8 cellular contexts compared by ENCODE assay signal in genomic region chr12:122980192-122981035, GRCh38. TPM values are rescaled to one million over a fixed set of nuclear protein-coding genes. Genes with fewer than 3 reads are reported as not detected.
DNase-seq lines count a peak whose midpoint lies in the region; ATAC-seq lines count a peak whose summit lies in the region.

TSS of gene ARL6IP4 (plus strand) at chr12:122980681. CDS start at chr12:122981140, 459 bp downstream.

- peaks cover 49% of the 10 kb centered on the region for H3K36me3 ChIP-seq in mesodermal cell (ENCODE audit: control insufficient read depth, insufficient read depth, low read length)

- no peaks in the 10 kb centered on the region for H3K27me3 Mint-ChIP-seq in activated CD8-positive, alpha-beta memory T cell treated with anti-CD3 and anti-CD28 coated beads, Interleukin-2, amount 10 ng/mL, durations not matched to agents 7 days and 5 days

- H3K27ac Mint-ChIP-seq in activated CD8-positive, alpha-beta memory T cell treated with anti-CD3 and anti-CD28 coated beads, Interleukin-2, amount 10 ng/mL, durations not matched to agents 7 days and 5 days, result peak within 1 kb of the TSS; percentile 86

- H3K27ac ChIP-seq in mesodermal cell (ENCODE audit: low read depth, low read length, severe bottlenecking), result peak within 1 kb of the TSS; percentile 90

- H3K9me3 ChIP-seq in mesodermal cell (ENCODE audit: control insufficient read depth, low read length), result no peaks in the 10 kb centered on the region

- no peaks in the 10 kb centered on the region for H3K9me3 Mint-ChIP-seq in activated CD8-positive, alpha-beta memory T cell treated with anti-CD3 and anti-CD28 coated beads, Interleukin-2, amount 10 ng/mL, durations not matched to agents 7 days and 5 days (ENCODE audit: low read depth)

- DNase-seq in 8988T (peak; percentile 97), NCI-H69 (lab: John Stamatoyannopoulos, UW) (peak; percentile 85)
- DNase-seq in activated CD8-positive, alpha-beta memory T cell treated with anti-CD3 and anti-CD28 coated beads, Interleukin-2, amount 10 ng/mL, durations not matched to agents 7 days and 5 days, result peak; percentile 78
- DNase-seq in stimulated activated CD8-positive, alpha-beta memory T cell treated with anti-CD3 and anti-CD28 coated beads, Interleukin-2, amount 100 ng/mL, for 48 hours (ENCODE audit: low read depth in 2 of 2), result peak; percentile 60 to 70

- ATAC-seq in GM18498 (IDR thresholded peaks at IDR 0.05; ENCODE audit: unreplicated experiment) (peak; percentile 71), HG03064 (IDR thresholded peaks at IDR 0.05; ENCODE audit: low read depth, unreplicated experiment) (peak; percentile 53)
- peak; percentile 82 for ATAC-seq in activated CD8-positive, alpha-beta memory T cell treated with anti-CD3 and anti-CD28 coated beads, Interleukin-2, amount 10 ng/mL, durations not matched to agents 7 days and 5 days

- CTCF ChIA-PET in activated CD8-positive, alpha-beta memory T cell treated with anti-CD3 and anti-CD28 coated beads, Interleukin-2, amount 10 ng/mL, durations not matched to agents 7 days and 5 days (lab: Charles Lee), result interaction anchor here (0.8 to 2.4 kb wide), 5 partner anchors 17 to 404 kb away, joined by 3 to 12 read pairs (median 3); partner anchors contain the start of gene KMT5A

- H3K4me1 Mint-ChIP-seq in activated CD8-positive, alpha-beta memory T cell treated with anti-CD3 and anti-CD28 coated beads, Interleukin-2, amount 10 ng/mL, durations not matched to agents 7 days and 5 days, result peaks cover 64% of the 10 kb centered on the region

- peaks cover 6% of the 10 kb centered on the region for H3K36me3 Mint-ChIP-seq in activated CD8-positive, alpha-beta memory T cell treated with anti-CD3 and anti-CD28 coated beads, Interleukin-2, amount 10 ng/mL, durations not matched to agents 7 days and 5 days

- in situ Hi-C loops in endometrial microvascular endothelial cells (cut with HindIII; ENCODE audit: inconsistent ontology term, low pct_unique_long_range_greater_than_20kb, low sequenced_read_pairs), result no loop called here

- H3K4me1 ChIP-seq in mesodermal cell (ENCODE audit: control insufficient read depth, insufficient read depth, low read length, poor library complexity, severe bottlenecking), result peaks cover 45% of the 10 kb centered on the region

- peak within 1 kb of the TSS; percentile 91 for H3K4me3 Mint-ChIP-seq in activated CD8-positive, alpha-beta memory T cell treated with anti-CD3 and anti-CD28 coated beads, Interleukin-2, amount 10 ng/mL, durations not matched to agents 7 days and 5 days

- 0 to 1% methylated on average over 47 to 76 of the region's 96 CpGs for WGBS in mesodermal cell (ENCODE audit: insufficient coverage in 2 of 2), 2 experiments

- H3K4me3 ChIP-seq in mesodermal cell (ENCODE audit: extremely low read depth, insufficient read depth, low read length, poor library complexity, severe bottlenecking), result peak within 1 kb of the TSS; percentile 86

RNA-seq across cellular contexts. Expression of gene ARL6IP4, which starts in this region (rescaled TPM):
- 100 to 1,000 TPM; 169 to 216 TPM for total RNA-seq in activated CD8-positive, alpha-beta memory T cell treated with anti-CD3 and anti-CD28 coated beads, Interleukin-2, amount 10 ng/mL, durations not matched to agents 7 days and 5 days
- total RNA-seq in endometrial microvascular endothelial cells (ENCODE audit: inconsistent ontology term), result 258 TPM
- 219 TPM for polyA plus RNA-seq in mesodermal cell (2013, experiment 1 of 2)
- 205 TPM for polyA plus RNA-seq in mesodermal cell (2013, experiment 2 of 2)

Comparison
In these comparisons a context has a peak if more than half of its experiments do, and no peak if none do; other contexts are left out.
1. Peak in every context shown above with its lines: DNase-seq, ATAC-seq, H3K4me3 ChIP-seq and H3K27ac ChIP-seq.